ENCODE assay signal across 1 cellular context in the genomic region with DNA sequence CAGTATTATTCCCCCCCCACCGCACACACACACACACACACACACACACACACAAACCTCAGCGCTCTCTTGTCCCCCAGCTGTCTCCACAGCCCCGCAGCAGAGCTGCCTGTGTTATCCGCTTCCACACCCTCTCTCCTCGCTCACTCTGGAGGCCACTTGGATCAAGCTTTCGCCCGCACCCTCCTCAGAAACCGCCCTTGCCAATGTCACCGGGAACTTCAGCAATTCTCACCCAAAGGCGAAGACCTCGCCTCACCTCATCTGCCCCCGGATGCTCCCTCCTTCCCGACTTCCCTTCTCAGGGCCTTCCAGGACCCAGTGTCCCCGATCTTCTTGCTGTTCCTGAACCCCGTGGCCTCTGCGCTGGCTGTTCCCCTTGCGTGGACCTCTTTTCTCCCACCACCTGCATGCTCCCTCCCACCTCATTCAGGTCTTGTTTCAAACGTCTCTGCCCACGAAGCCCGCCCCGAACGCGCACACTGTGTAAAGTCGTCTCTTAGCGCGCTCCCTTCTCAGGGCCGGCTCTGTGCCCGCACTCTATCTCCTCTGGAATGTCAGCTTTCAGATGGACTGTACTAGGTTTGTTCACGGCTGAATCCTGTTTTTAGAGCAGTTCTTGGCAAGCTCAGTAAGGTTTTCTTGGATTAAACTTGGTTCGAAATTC.
A peak's percentile ranks its signal among the peaks of the same experiment; 100 is the strongest.
TF ChIP-seq lines count a peak whose summit lies in the region.

No MANE protein-coding gene starts in this region.

TF ChIP-seq in GM23338, 12 proteins besides CTCF, POLR2A, EP300 and RAD21 (continued from another document):
- peak; percentile 74 for TF ChIP-seq EZH2phosphoT487 (IDR thresholded peaks at IDR 0.05; ENCODE audit: unreplicated experiment)
- TF ChIP-seq ZNF114 (CRISPR knock-in tag; IDR thresholded peaks at IDR 0.05), result no peak
- peak; percentile 84 for TF ChIP-seq EZH2 (IDR thresholded peaks at IDR 0.05; ENCODE audit: low read depth, unreplicated experiment)
- no peak for TF ChIP-seq STAT1 (IDR thresholded peaks at IDR 0.05; ENCODE audit: unreplicated experiment)
- TF ChIP-seq, protein P1, sequence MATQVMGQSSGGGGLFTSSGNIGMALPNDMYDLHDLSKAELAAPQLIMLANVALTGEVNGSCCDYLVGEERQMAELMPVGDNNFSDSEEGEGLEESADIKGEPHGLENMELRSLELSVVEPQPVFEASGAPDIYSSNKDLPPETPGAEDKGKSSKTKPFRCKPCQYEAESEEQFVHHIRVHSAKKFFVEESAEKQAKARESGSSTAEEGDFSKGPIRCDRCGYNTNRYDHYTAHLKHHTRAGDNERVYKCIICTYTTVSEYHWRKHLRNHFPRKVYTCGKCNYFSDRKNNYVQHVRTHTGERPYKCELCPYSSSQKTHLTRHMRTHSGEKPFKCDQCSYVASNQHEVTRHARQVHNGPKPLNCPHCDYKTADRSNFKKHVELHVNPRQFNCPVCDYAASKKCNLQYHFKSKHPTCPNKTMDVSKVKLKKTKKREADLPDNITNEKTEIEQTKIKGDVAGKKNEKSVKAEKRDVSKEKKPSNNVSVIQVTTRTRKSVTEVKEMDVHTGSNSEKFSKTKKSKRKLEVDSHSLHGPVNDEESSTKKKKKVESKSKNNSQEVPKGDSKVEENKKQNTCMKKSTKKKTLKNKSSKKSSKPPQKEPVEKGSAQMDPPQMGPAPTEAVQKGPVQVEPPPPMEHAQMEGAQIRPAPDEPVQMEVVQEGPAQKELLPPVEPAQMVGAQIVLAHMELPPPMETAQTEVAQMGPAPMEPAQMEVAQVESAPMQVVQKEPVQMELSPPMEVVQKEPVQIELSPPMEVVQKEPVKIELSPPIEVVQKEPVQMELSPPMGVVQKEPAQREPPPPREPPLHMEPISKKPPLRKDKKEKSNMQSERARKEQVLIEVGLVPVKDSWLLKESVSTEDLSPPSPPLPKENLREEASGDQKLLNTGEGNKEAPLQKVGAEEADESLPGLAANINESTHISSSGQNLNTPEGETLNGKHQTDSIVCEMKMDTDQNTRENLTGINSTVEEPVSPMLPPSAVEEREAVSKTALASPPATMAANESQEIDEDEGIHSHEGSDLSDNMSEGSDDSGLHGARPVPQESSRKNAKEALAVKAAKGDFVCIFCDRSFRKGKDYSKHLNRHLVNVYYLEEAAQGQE (IDR thresholded peaks at IDR 0.05; ENCODE audit: unreplicated experiment), result no peak
- TF ChIP-seq JUNB (IDR thresholded peaks at IDR 0.05; ENCODE audit: unreplicated experiment), result no peak
- no peak for TF ChIP-seq CREB1 (CRISPR knock-in tag; IDR thresholded peaks at IDR 0.05; ENCODE audit: low read depth)
- no peak for TF ChIP-seq NANOG (IDR thresholded peaks at IDR 0.05; ENCODE audit: borderline replicate concordance)
- TF ChIP-seq, protein P2, sequence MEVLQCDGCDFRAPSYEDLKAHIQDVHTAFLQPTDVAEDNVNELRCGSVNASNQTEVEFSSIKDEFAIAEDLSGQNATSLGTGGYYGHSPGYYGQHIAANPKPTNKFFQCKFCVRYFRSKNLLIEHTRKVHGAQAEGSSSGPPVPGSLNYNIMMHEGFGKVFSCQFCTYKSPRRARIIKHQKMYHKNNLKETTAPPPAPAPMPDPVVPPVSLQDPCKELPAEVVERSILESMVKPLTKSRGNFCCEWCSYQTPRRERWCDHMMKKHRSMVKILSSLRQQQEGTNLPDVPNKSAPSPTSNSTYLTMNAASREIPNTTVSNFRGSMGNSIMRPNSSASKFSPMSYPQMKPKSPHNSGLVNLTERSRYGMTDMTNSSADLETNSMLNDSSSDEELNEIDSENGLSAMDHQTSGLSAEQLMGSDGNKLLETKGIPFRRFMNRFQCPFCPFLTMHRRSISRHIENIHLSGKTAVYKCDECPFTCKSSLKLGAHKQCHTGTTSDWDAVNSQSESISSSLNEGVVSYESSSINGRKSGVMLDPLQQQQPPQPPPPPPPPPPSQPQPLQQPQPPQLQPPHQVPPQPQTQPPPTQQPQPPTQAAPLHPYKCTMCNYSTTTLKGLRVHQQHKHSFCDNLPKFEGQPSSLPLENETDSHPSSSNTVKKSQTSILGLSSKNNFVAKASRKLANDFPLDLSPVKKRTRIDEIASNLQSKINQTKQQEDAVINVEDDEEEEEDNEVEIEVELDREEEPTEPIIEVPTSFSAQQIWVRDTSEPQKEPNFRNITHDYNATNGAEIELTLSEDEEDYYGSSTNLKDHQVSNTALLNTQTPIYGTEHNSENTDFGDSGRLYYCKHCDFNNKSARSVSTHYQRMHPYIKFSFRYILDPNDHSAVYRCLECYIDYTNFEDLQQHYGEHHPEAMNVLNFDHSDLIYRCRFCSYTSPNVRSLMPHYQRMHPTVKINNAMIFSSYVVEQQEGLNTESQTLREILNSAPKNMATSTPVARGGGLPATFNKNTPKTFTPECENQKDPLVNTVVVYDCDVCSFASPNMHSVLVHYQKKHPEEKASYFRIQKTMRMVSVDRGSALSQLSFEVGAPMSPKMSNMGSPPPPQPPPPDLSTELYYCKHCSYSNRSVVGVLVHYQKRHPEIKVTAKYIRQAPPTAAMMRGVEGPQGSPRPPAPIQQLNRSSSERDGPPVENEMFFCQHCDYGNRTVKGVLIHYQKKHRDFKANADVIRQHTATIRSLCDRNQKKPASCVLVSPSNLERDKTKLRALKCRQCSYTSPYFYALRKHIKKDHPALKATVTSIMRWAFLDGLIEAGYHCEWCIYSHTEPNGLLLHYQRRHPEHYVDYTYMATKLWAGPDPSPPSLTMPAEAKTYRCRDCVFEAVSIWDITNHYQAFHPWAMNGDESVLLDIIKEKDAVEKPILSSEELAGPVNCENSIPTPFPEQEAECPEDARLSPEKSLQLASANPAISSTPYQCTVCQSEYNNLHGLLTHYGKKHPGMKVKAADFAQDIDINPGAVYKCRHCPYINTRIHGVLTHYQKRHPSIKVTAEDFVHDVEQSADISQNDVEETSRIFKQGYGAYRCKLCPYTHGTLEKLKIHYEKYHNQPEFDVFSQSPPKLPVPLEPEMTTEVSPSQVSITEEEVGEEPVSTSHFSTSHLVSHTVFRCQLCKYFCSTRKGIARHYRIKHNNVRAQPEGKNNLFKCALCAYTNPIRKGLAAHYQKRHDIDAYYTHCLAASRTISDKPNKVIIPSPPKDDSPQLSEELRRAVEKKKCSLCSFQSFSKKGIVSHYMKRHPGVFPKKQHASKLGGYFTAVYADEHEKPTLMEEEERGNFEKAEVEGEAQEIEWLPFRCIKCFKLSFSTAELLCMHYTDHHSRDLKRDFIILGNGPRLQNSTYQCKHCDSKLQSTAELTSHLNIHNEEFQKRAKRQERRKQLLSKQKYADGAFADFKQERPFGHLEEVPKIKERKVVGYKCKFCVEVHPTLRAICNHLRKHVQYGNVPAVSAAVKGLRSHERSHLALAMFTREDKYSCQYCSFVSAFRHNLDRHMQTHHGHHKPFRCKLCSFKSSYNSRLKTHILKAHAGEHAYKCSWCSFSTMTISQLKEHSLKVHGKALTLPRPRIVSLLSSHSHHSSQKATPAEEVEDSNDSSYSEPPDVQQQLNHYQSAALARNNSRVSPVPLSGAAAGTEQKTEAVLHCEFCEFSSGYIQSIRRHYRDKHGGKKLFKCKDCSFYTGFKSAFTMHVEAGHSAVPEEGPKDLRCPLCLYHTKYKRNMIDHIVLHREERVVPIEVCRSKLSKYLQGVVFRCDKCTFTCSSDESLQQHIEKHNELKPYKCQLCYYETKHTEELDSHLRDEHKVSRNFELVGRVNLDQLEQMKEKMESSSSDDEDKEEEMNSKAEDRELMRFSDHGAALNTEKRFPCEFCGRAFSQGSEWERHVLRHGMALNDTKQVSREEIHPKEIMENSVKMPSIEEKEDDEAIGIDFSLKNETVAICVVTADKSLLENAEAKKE (CRISPR knock-in tag; IDR thresholded peaks at IDR 0.05), result no peak
- no peak for TF ChIP-seq POLR2AphosphoS5 (IDR thresholded peaks at IDR 0.05; ENCODE audit: low read depth)
